ENCODE assay signal across 14 cellular contexts in the genomic region with DNA sequence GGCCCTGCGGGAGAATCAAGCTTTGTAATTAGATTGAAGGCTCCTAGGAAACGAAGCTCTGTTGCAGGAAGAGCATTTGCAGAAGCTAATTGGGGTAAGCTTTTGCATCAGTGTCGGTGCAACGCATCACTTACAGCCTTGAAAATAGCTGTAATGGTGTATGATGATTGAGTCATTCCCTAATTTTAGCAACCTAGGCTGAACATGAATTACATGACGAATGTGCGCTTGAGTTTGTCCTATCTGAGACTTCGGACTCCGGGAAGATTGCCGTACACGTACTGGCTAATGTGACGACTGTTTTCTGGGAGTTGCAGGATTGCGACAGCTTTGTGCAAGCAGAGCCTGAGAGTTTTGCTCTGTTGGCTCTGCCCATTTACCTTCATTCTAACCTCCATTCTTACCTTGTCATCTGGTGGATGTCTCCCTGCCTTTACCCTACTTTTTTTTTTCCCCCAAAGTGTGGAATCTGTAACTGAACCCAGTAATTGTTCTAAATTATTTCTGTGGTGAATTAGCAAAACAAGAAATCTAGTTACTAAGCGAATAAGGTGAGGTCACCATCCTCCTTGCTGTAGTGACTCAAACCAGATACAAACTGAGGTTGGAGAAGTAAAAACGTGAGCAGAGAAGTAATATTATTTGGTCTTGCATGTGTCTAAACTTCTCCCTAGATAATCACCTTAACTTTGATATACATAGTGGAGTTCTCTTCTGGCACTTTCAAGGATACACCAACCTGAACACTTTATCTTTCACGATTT.
DNase-seq lines count a peak whose midpoint lies in the region; ATAC-seq and TF ChIP-seq lines count a peak whose summit lies in the region.
"Had no signal": no experiment of that assay in that cellular context is flagged by ENCODE, and none has a peak within 500 bp of the region (broad histone marks: within the 10 kb centered on the region; RNA-seq: fewer than 3 reads in every experiment).

No MANE protein-coding gene starts in this region.

- peaks cover 25% of the 10 kb centered on the region for H3K27me3 Mint-ChIP-seq in CD4-positive, alpha-beta T cell

- no peak for TF ChIP-seq EP300 in gastroesophageal sphincter (IDR thresholded peaks at IDR 0.05)

- H3K9me3 ChIP-seq in BE2C (no peaks in the 10 kb centered on the region), right lobe of liver (no peaks in the 10 kb centered on the region), gastroesophageal sphincter (no peaks in the 10 kb centered on the region)
- H3K9me3 ChIP-seq in CD4-positive, alpha-beta T cell (ENCODE audit: control insufficient read depth, low read length) = no peaks in the 10 kb centered on the region
- H3K9me3 ChIP-seq: lower lobe of right lung, stomach had no signal

- POLR2A ChIA-PET in CD4-positive, alpha-beta T cell (lab: Charles Lee) = no interaction called here

- DNase-seq in BE2C (peak; percentile 72), NCI-H1436 treated with DMSO at 0.1 percent for 48 hours (lab: John Stamatoyannopoulos, UW) (peak; percentile 96), cardiac fibroblast (ENCODE audit: low read depth in 2 of 2) (peak; percentile 82 to 92), right lobe of liver (peak; percentile 68 to 88 (median 85)), iPS-NIHi7 (ENCODE audit: extremely low spot score) (no peak)
- DNase-seq in CD4-positive, alpha-beta T cell = no peak
- DNase-seq: effector CD4-positive, alpha-beta T cell; lower lobe of right lung; NCI-H446; stomach had no signal

- peak overlapping the region; percentile 47 for H3K4me3 ChIP-seq in BE2C (ENCODE audit: low read depth, low read length)
- no peak overlapping the region for H3K4me3 ChIP-seq in cardiac fibroblast (replicated peaks in 1 of 2; ENCODE audit: low read depth in 2 of 2, low read length in 2 of 2)
- no peak overlapping the region for H3K4me3 ChIP-seq in right lobe of liver
- no peak overlapping the region for H3K4me3 ChIP-seq in gastroesophageal sphincter
- H3K4me3 ChIP-seq: lower lobe of right lung, stomach had no signal

- H3K4me1 Mint-ChIP-seq in CD4-positive, alpha-beta T cell (ENCODE audit: low read depth) = no peaks in the 10 kb centered on the region

- no peak overlapping the region for H3K27ac Mint-ChIP-seq in CD4-positive, alpha-beta T cell
- H3K27ac Mint-ChIP-seq: activated T-helper 2 cell treated with anti-CD3 and anti-CD28 coated beads, Interferon-gamma antibody, Interleukin-2, Interleukin-4, amounts not matched to agents 10 μg/mL and 5 μg/mL and 100 μg/mL, durations not matched to agents 14 hours and 24 hours and 36 hours had no signal

- H3K36me3 ChIP-seq in BE2C (no peaks in the 10 kb centered on the region), right lobe of liver (no peaks in the 10 kb centered on the region), gastroesophageal sphincter (no peaks in the 10 kb centered on the region)
- H3K36me3 ChIP-seq: lower lobe of right lung, stomach had no signal

- 46% methylated on average over 9 of the region's 15 CpGs for WGBS in right lobe of liver (ENCODE audit: insufficient coverage, low coverage, low lambda C conversion rate, missing lambda C conversion rate)
- WGBS in gastroesophageal sphincter (ENCODE audit: low coverage in 1 of 2), 2 donors = 89 to 97% methylated on average over 9 to 15 of the region's 15 CpGs

- TF ChIP-seq CTCF in BE2C (IDR thresholded peaks at IDR 0.05; ENCODE audit: low read depth, low read length) (no peak), cardiac fibroblast (IDR thresholded peaks at IDR 0.05; ENCODE audit: low read depth, low read length) (no peak), right lobe of liver (IDR thresholded peaks at IDR 0.05) (no peak), gastroesophageal sphincter (IDR thresholded peaks at IDR 0.05) (no peak)
- no peak for TF ChIP-seq CTCF in CD4-positive, alpha-beta T cell (IDR thresholded peaks at IDR 0.05)

- peak; percentile 85 to 98 (median 91) for ATAC-seq in right lobe of liver
- ATAC-seq in CD4-positive, alpha-beta T cell (ENCODE audit: poor library complexity) = no peak
- ATAC-seq in HG03565 (IDR thresholded peaks at IDR 0.05; ENCODE audit: unreplicated experiment) = no peak
- ATAC-seq in gastroesophageal sphincter = no peak
- ATAC-seq: lower lobe of right lung had no signal

- H3K4me1 ChIP-seq in BE2C (peaks cover 37% of the 10 kb centered on the region), right lobe of liver (peaks cover 0 to 23% (median 0%) of the 10 kb centered on the region in 4 donors), gastroesophageal sphincter (no peaks in the 10 kb centered on the region)
- H3K4me1 ChIP-seq: lower lobe of right lung, stomach had no signal

- no peaks in the 10 kb centered on the region for H3K27me3 ChIP-seq in BE2C
- no peaks in the 10 kb centered on the region for H3K27me3 ChIP-seq in right lobe of liver
- H3K27me3 ChIP-seq in CD4-positive, alpha-beta T cell (ENCODE audit: control insufficient read depth, insufficient read depth, low read length) = no peaks in the 10 kb centered on the region
- H3K27me3 ChIP-seq in gastroesophageal sphincter = no peaks in the 10 kb centered on the region
- H3K27me3 ChIP-seq: stomach had no signal

- no peaks in the 10 kb centered on the region for H3K36me3 Mint-ChIP-seq in CD4-positive, alpha-beta T cell (ENCODE audit: low read depth)
- H3K36me3 Mint-ChIP-seq: CD14-positive monocyte had no signal

- CTCF ChIA-PET in CD4-positive, alpha-beta T cell (lab: Charles Lee) = no interaction called here

- H3K27ac ChIP-seq in right lobe of liver = peak overlapping the region; percentile 51 to 94 (median 66)
- no peak overlapping the region for H3K27ac ChIP-seq in CD4-positive, alpha-beta T cell (ENCODE audit: low read depth, low read length)
- no peak overlapping the region for H3K27ac ChIP-seq in gastroesophageal sphincter
- H3K27ac ChIP-seq: lower lobe of right lung, stomach had no signal

- H3K9me3 Mint-ChIP-seq in CD4-positive, alpha-beta T cell = no peaks in the 10 kb centered on the region
- H3K9me3 Mint-ChIP-seq: activated T-helper 2 cell treated with anti-CD3 and anti-CD28 coated beads, Interferon-gamma antibody, Interleukin-2, Interleukin-4, amounts not matched to agents 10 μg/mL and 5 μg/mL and 100 μg/mL, durations not matched to agents 14 hours and 24 hours and 36 hours had no signal

- intact Hi-C loops in right lobe of liver (cut with DNase I) = no loop called here
- intact Hi-C loops in CD4-positive, alpha-beta T cell (cut with DNase I, micrococcal nuclease) = no loop called here

- no peak overlapping the region for H3K4me3 Mint-ChIP-seq in CD4-positive, alpha-beta T cell
- H3K4me3 Mint-ChIP-seq: CD14-positive monocyte had no signal

- no peak for TF ChIP-seq POLR2A in right lobe of liver (IDR thresholded peaks at IDR 0.05)
- TF ChIP-seq POLR2A in gastroesophageal sphincter (IDR thresholded peaks at IDR 0.05) = no peak

Comparison
In these comparisons a context has a peak if more than half of its experiments do, and no peak if none do; other contexts are left out.
1. DNase-seq: peak in BE2C (single experiment), NCI-H1436 treated with DMSO at 0.1 percent for 48 hours (single experiment), cardiac fibroblast (2 of 2) and right lobe of liver (3 of 3); none in CD4-positive, alpha-beta T cell (0 of 10) and iPS-NIHi7 (single experiment).
2. ATAC-seq: peak in right lobe of liver (4 of 4); none in CD4-positive, alpha-beta T cell (single experiment), HG03565 (single experiment) and gastroesophageal sphincter (single experiment).
3. H3K27ac ChIP-seq: peak in right lobe of liver (3 of 3); none in CD4-positive, alpha-beta T cell (single experiment) and gastroesophageal sphincter (0 of 4).